27 cellular contexts compared by ENCODE assay signal in the genomic region with DNA sequence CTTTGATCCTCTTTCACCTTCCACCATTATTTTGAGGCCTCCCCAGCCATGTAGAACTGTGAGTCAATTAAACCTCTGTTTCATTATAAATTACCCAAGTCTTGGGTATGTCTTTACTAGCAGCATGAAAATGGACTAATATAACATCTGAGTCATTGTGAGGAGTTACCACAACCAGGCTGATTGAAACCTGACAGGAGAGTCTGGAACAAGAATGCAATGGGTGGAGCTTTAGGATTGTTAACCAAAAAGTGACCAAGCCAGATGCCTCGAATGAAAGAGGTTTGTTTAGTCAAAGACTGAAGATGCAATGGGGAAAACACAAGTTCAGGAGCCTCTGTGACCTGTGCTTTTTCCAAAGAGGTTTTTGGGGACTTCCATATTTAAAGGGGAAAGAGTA.
DNase-seq lines count a peak whose midpoint lies in the region; ATAC-seq and TF ChIP-seq lines count a peak whose summit lies in the region.
"Had no signal": no experiment of that assay in that cellular context is flagged by ENCODE, and none has a peak within 500 bp of the region (broad histone marks: within the 10 kb centered on the region; RNA-seq: fewer than 3 reads in every experiment).

No MANE protein-coding gene starts in this region.

- no peak overlapping the region for H2AK5ac ChIP-seq in mesenchymal stem cell (ENCODE audit: low read length, severe bottlenecking)

- CTCF ChIA-PET in PC-3 (lab: Charles Lee), result no interaction called here

- H2BK120ac ChIP-seq in mesenchymal stem cell (ENCODE audit: low read depth, low read length), result no peak overlapping the region

- no peak overlapping the region for H2BK5ac ChIP-seq in mesenchymal stem cell (ENCODE audit: low read depth, low read length, poor library complexity, severe bottlenecking)

- no peaks in the 10 kb centered on the region for H4K20me1 ChIP-seq in PC-3 (ENCODE audit: low read length)
- H4K20me1 ChIP-seq: BLaER1 treated with 17β-estradiol and CSF1 and Interleukin-3, amounts not matched to agents 10 nM and 100 nM had no signal

- intact Hi-C loops in PC-3 (cut with micrococcal nuclease), result no loop called here

- H3K79me1 ChIP-seq in mesenchymal stem cell (replicated peaks; ENCODE audit: low read length, poor library complexity, severe bottlenecking), result no peaks in the 10 kb centered on the region

- no peak overlapping the region for H2BK15ac ChIP-seq in mesenchymal stem cell (ENCODE audit: low read depth, poor library complexity, severe bottlenecking)

- H3K9me3 ChIP-seq in PC-3 (ENCODE audit: low read length), result no peaks in the 10 kb centered on the region
- H3K9me3 ChIP-seq in mesenchymal stem cell (ENCODE audit: control insufficient read depth, low read length), result no peaks in the 10 kb centered on the region
- H3K9me3 ChIP-seq: BLaER1 treated with 17β-estradiol and CSF1 and Interleukin-3, amounts not matched to agents 10 nM and 100 nM; gastrocnemius medialis; neutrophil; upper lobe of right lung had no signal

- H4K8ac ChIP-seq in mesenchymal stem cell (ENCODE audit: low read length), result no peak overlapping the region

- ATAC-seq in PC-3, result peak; percentile 91
- ATAC-seq in HG03442 (IDR thresholded peaks at IDR 0.05; ENCODE audit: unreplicated experiment), result no peak
- no peak for ATAC-seq in HG02678 (IDR thresholded peaks at IDR 0.05; ENCODE audit: unreplicated experiment)
- ATAC-seq: activated CD4-positive, CD25-positive, alpha-beta regulatory T cell treated with anti-CD3 and anti-CD28 coated beads, Interleukin-2, amount 50 U/mL, for 24 hours; activated naive CD4-positive, alpha-beta T cell treated with anti-CD3 and anti-CD28 coated beads, Interleukin-2, amount 50 U/mL, for 72 hours; gastrocnemius medialis; HCT116; upper lobe of right lung had no signal

- H3K23ac ChIP-seq in mesenchymal stem cell (ENCODE audit: low read length in 2 of 2), result no peak overlapping the region

- no peak overlapping the region for H3K18ac ChIP-seq in mesenchymal stem cell (ENCODE audit: low read depth in 1 of 2, low read length in 2 of 2)

- H2AFZ ChIP-seq in PC-3 (ENCODE audit: low read length) (peak overlapping the region; percentile 59; the same call in 1 of the 2 replicates), mesenchymal stem cell (ENCODE audit: low read depth, low read length) (no peak overlapping the region)

- H4K91ac ChIP-seq in mesenchymal stem cell (ENCODE audit: low read length), result no peak overlapping the region

- no peaks in the 10 kb centered on the region for H3K27me3 ChIP-seq in PC-3 (ENCODE audit: low read length)
- H3K27me3 ChIP-seq in mesenchymal stem cell (ENCODE audit: control insufficient read depth in 1 of 2, insufficient read depth in 1 of 2, low read length in 2 of 2), result no peaks in the 10 kb centered on the region
- H3K27me3 ChIP-seq: BLaER1 treated with 17β-estradiol and CSF1 and Interleukin-3, amounts not matched to agents 10 nM and 100 nM; gastrocnemius medialis; neutrophil; upper lobe of right lung had no signal

- H3K36me3 ChIP-seq in PC-3 (ENCODE audit: low read depth, low read length) (no peaks in the 10 kb centered on the region), mesenchymal stem cell (ENCODE audit: control insufficient read depth in 1 of 2, insufficient read depth in 2 of 2, low read depth in 1 of 2, low read length in 2 of 2) (no peaks in the 10 kb centered on the region)
- H3K36me3 ChIP-seq: BLaER1 treated with 17β-estradiol and CSF1 and Interleukin-3, amounts not matched to agents 10 nM and 100 nM; gastrocnemius medialis; neutrophil; upper lobe of right lung had no signal

- no peak overlapping the region for H3K14ac ChIP-seq in mesenchymal stem cell (ENCODE audit: low read length in 2 of 2)

- no peak overlapping the region for H3K4me3 ChIP-seq in PC-3 (ENCODE audit: low read length)
- no peak overlapping the region for H3K4me3 ChIP-seq in epithelial cell of esophagus (ENCODE audit: low read length)
- no peak overlapping the region for H3K4me3 ChIP-seq in mesenchymal stem cell (ENCODE audit: insufficient read depth in 1 of 2, low read depth in 1 of 2, low read length in 2 of 2)
- H3K4me3 ChIP-seq: BLaER1 treated with 17β-estradiol and CSF1 and Interleukin-3, amounts not matched to agents 10 nM and 100 nM; gastrocnemius medialis; skin epidermis; upper lobe of right lung had no signal

- H3K27ac ChIP-seq in PC-3 (ENCODE audit: low read length) (peak overlapping the region; percentile 53), mesenchymal stem cell (ENCODE audit: low read length, poor library complexity, severe bottlenecking) (no peak overlapping the region)
- H3K27ac ChIP-seq: BLaER1 treated with 17β-estradiol and CSF1 and Interleukin-3, amounts not matched to agents 10 nM and 100 nM; gastrocnemius medialis; neutrophil; skin epidermis; upper lobe of right lung had no signal

- POLR2A ChIA-PET in PC-3 (lab: Charles Lee; ENCODE audit: unreplicated experiment), result no interaction called here

- no peak overlapping the region for H3K9ac ChIP-seq in PC-3 (ENCODE audit: low read length)
- no peak overlapping the region for H3K9ac ChIP-seq in mesenchymal stem cell (ENCODE audit: low read length)
- H3K9ac ChIP-seq: BLaER1 treated with 17β-estradiol and CSF1 and Interleukin-3, amounts not matched to agents 10 nM and 100 nM had no signal

- TF ChIP-seq CTCF in PC-3 (conservative IDR thresholded peaks at IDR 0.05; ENCODE audit: low read depth, low read length) (no peak), epithelial cell of esophagus (IDR thresholded peaks at IDR 0.05; ENCODE audit: insufficient read depth, low read depth, low read length, missing control alignments) (no peak)

- no peak overlapping the region for H3K4ac ChIP-seq in mesenchymal stem cell (ENCODE audit: low read depth in 1 of 2, low read length in 2 of 2)

- BruUV-seq in PC-3 (replicated peaks; lab: Mats Ljungman, UMichigan), result no TSS peak

- H3K9me2 ChIP-seq in PC-3 (replicated peaks; ENCODE audit: low read length), result no peaks in the 10 kb centered on the region

- DNase-seq in ELR (ENCODE audit: low read depth), result peak; percentile 9
- peak; percentile 78 for DNase-seq in PC-3
- DNase-seq in epithelial cell of esophagus (ENCODE audit: low read depth), result peak; percentile 87
- peak; percentile 31 for DNase-seq in mesenchymal stem cell
- DNase-seq in nucleus accumbens (lab: John Stamatoyannopoulos, UW), result no peak
- no peak for DNase-seq in COLO829 (ENCODE audit: low spot score)
- DNase-seq: ACHN; activated CD4-positive, alpha-beta memory T cell treated with anti-CD3 and anti-CD28 coated beads for 36 hours; activated CD8-positive, alpha-beta memory T cell treated with anti-CD3 and anti-CD28 coated beads, Interleukin-2, amount 50 U/mL, for 48 hours; DND-41; erythroblast; gastrocnemius medialis; IMR-90; NCI-H1105 treated with DMSO at 0.1 percent for 48 hours; NCI-H2029 treated with DMSO at 0.1 percent for 48 hours; NCI-H446 treated with DMSO at 0.1 percent for 48 hours; SHP77 treated with DMSO at 0.1 percent for 48 hours; stimulated activated CD4-positive, alpha-beta T cell treated with anti-CD3 and anti-CD28 coated beads, Interleukin-2, amount 100 ng/mL, for 24 hours; upper lobe of right lung had no signal

- peak overlapping the region; percentile 22; the same call in 1 of the 2 replicates for H3K4me2 ChIP-seq in PC-3 (ENCODE audit: low read length)
- H3K4me2 ChIP-seq in mesenchymal stem cell (ENCODE audit: low read length, poor library complexity, severe bottlenecking), result no peak overlapping the region
- H3K4me2 ChIP-seq: BLaER1 treated with 17β-estradiol and CSF1 and Interleukin-3, amounts not matched to agents 10 nM and 100 nM had no signal

- no peaks in the 10 kb centered on the region for H3F3A ChIP-seq in PC-3 (ENCODE audit: low read length, unreplicated experiment)

- no peak overlapping the region for H2BK12ac ChIP-seq in mesenchymal stem cell (ENCODE audit: low read length in 2 of 2)

- peaks cover 15% of the 10 kb centered on the region for H3K4me1 ChIP-seq in PC-3 (ENCODE audit: insufficient read depth, low read length)
- H3K4me1 ChIP-seq in mesenchymal stem cell (ENCODE audit: control insufficient read depth, insufficient read depth, low read depth, low read length), result no peaks in the 10 kb centered on the region
- H3K4me1 ChIP-seq: BLaER1 treated with 17β-estradiol and CSF1 and Interleukin-3, amounts not matched to agents 10 nM and 100 nM; gastrocnemius medialis; upper lobe of right lung had no signal

- H3K79me2 ChIP-seq in PC-3 (ENCODE audit: low read length), result no peaks in the 10 kb centered on the region

- 43% methylated on average over 1 of the region's 1 CpG for WGBS in mesenchymal stem cell

Comparison
In these comparisons a context has a peak if more than half of its experiments do, and no peak if none do; other contexts are left out.
1. DNase-seq: peak in ELR (single experiment), PC-3 (single experiment), epithelial cell of esophagus (single experiment) and mesenchymal stem cell (single experiment); none in nucleus accumbens (0 of 56) and COLO829 (single experiment).